1 cellular context compared by ENCODE assay signal in genomic region chr9:122580360-122580759, GRCh38.
TF ChIP-seq lines count a peak whose summit lies in the region.

No MANE protein-coding gene starts in this region.

TF ChIP-seq in K562, 482 proteins besides CTCF, POLR2A, EP300 and RAD21 (continued from another document and continues in another):
- TF ChIP-seq ZNF778 (CRISPR knock-in tag; IDR thresholded peaks at IDR 0.05), result no peak
- no peak for TF ChIP-seq ESRRA (IDR thresholded peaks at IDR 0.05; ENCODE audit: borderline replicate concordance, low read depth)
- 0 out of 2 replicates have a peak, but pooled peaks have one; percentile 10 for TF ChIP-seq TCF3 (CRISPR knock-in tag; IDR thresholded peaks at IDR 0.05)
- TF ChIP-seq KLF16 (IDR thresholded peaks at IDR 0.05), result no peak
- no peak for TF ChIP-seq ILF3 (IDR thresholded peaks at IDR 0.05; ENCODE audit: borderline replicate concordance)
- no peak for TF ChIP-seq DLX4 (CRISPR knock-in tag; IDR thresholded peaks at IDR 0.05)
- no peak for TF ChIP-seq ZNF239 (CRISPR knock-in tag; IDR thresholded peaks at IDR 0.05)
- no peak for TF ChIP-seq CHD7 (IDR thresholded peaks at IDR 0.05; ENCODE audit: low read depth, low read length)
- TF ChIP-seq KAT8 (IDR thresholded peaks at IDR 0.05; ENCODE audit: low read depth), result no peak
- TF ChIP-seq FOS (IDR thresholded peaks at IDR 0.05; ENCODE audit: extremely low read depth, insufficient read length), result no peak
- TF ChIP-seq ZBTB12 (CRISPR knock-in tag; IDR thresholded peaks at IDR 0.05), result no peak
- no peak for TF ChIP-seq FOXO4 (CRISPR knock-in tag; IDR thresholded peaks at IDR 0.05)
- TF ChIP-seq FOXK2 (conservative IDR thresholded peaks at IDR 0.05 in 1 of 2, IDR thresholded peaks at IDR 0.05 in 1 of 2; ENCODE audit: low read depth in 2 of 2), result peak in 1 of 2 experiments; percentile 48; a peak in 1 of 4 replicates
- no peak for TF ChIP-seq RBM17 (IDR thresholded peaks at IDR 0.05; ENCODE audit: borderline replicate concordance, low read depth, low read length)
- TF ChIP-seq UBTF (IDR thresholded peaks at IDR 0.05; ENCODE audit: borderline replicate concordance in 1 of 2, low read depth in 2 of 2, low read length in 2 of 2), result no peak
- TF ChIP-seq ZHX1 (conservative IDR thresholded peaks at IDR 0.05; ENCODE audit: low read length), result no peak
- 0 out of 2 replicates have a peak, but pooled peaks have one; percentile 54 for TF ChIP-seq GATAD2A (IDR thresholded peaks at IDR 0.05)
- TF ChIP-seq KDM1A (IDR thresholded peaks at IDR 0.05), result 0 out of 4 replicates have a peak, but pooled peaks have one; percentile 31
- no peak for TF ChIP-seq ZNF764 (CRISPR knock-in tag; IDR thresholded peaks at IDR 0.05; ENCODE audit: low read depth)
- 0 out of 2 replicates have a peak, but pooled peaks have one; percentile 14 for TF ChIP-seq TOE1 (IDR thresholded peaks at IDR 0.05; ENCODE audit: borderline replicate concordance)
- no peak for TF ChIP-seq TOE1 (CRISPR knock-in tag; IDR thresholded peaks at IDR 0.05; ENCODE audit: borderline replicate concordance, low read depth)
- TF ChIP-seq HOXB6 (CRISPR knock-in tag; IDR thresholded peaks at IDR 0.05; ENCODE audit: borderline replicate concordance), result no peak
- peak; percentile 69; the same call in 1 of the 2 replicates for TF ChIP-seq JUN (IDR thresholded peaks at IDR 0.05; ENCODE audit: borderline replicate concordance, low read depth, low read length)
- TF ChIP-seq JUN (CRISPR knock-in tag; IDR thresholded peaks at IDR 0.05; ENCODE audit: borderline replicate concordance), result no peak
- no peak for TF ChIP-seq POLR2AphosphoS5 (IDR thresholded peaks at IDR 0.05; ENCODE audit: control insufficient read depth, insufficient read depth, low read depth, low read length)
- no peak for TF ChIP-seq GTF2B (IDR thresholded peaks at IDR 0.05; ENCODE audit: extremely low read depth, insufficient read length)
- no peak for TF ChIP-seq BMI1 (IDR thresholded peaks at IDR 0.05; ENCODE audit: low read length)
- no peak for TF ChIP-seq ARID2 (IDR thresholded peaks at IDR 0.05)
- no peak for TF ChIP-seq KLF13 (tag; IDR thresholded peaks at IDR 0.05; ENCODE audit: borderline replicate concordance, low read depth)
- TF ChIP-seq NFIX (CRISPR knock-in tag; IDR thresholded peaks at IDR 0.05; ENCODE audit: low read depth), result no peak
- TF ChIP-seq ID3 (CRISPR knock-in tag; IDR thresholded peaks at IDR 0.05), result no peak
- TF ChIP-seq ID3 (tag; IDR thresholded peaks at IDR 0.05), result no peak
- no peak for TF ChIP-seq SPI1 (IDR thresholded peaks at IDR 0.05; ENCODE audit: borderline replicate concordance, low read depth, low read length)
- TF ChIP-seq E2F8 (IDR thresholded peaks at IDR 0.05; ENCODE audit: low read depth, partially characterized antibody), result no peak
